Comparison of ENCODE assay signal across 8 cellular contexts in the genomic region with DNA sequence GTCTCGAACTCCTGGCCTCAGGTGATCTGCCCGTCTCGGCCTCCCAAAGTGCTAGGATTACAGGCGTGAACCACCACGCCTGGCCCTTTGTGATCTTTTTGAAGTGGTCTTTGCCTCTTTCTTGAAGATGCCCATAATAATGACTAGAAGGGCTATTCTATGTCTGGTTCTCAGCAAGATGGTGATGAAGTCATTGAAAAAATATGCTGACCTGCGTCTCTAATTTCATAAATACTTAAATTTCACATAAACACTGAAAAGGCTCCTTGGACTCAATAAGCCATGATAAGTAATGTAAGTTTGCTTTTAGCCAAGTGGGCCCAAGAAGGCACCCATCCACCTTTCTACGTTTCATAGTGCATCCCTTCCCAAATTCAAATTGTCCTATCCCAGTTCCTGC. TPM values are rescaled to one million over a fixed set of nuclear protein-coding genes. Genes with fewer than 3 reads are reported as not detected.
DNase-seq lines count a peak whose midpoint lies in the region; ATAC-seq and TF ChIP-seq lines count a peak whose summit lies in the region.

No MANE protein-coding gene starts in this region.

- peaks cover 13 to 17% of the 10 kb centered on the region in 2 donors for H3K4me1 ChIP-seq in thyroid gland

- H3K27ac ChIP-seq in thyroid gland, result peak overlapping the region in 2 of 3 donors; percentile 96 to 97

- H3K36me3 Mint-ChIP-seq in activated T-cell treated with anti-CD3 and anti-CD28 coated beads, Interleukin-2, amount 50 U/mL, for 72 hours (ENCODE audit: insufficient read depth in 2 of 2), result peaks cover 0 to 3% of the 10 kb centered on the region in 2 donors
- H3K36me3 Mint-ChIP-seq in activated naive CD8-positive, alpha-beta T cell treated with anti-CD3 and anti-CD28 coated beads, Interleukin-2, amount 50 U/mL, for 24 hours (ENCODE audit: low read depth), result peaks cover 2% of the 10 kb centered on the region

- no peaks in the 10 kb centered on the region for H3K9me3 ChIP-seq in thyroid gland

- no peaks in the 10 kb centered on the region for H3K27me3 Mint-ChIP-seq in activated T-cell treated with anti-CD3 and anti-CD28 coated beads, Interleukin-2, amount 50 U/mL, for 72 hours (ENCODE audit: low read depth)
- H3K27me3 Mint-ChIP-seq in activated naive CD8-positive, alpha-beta T cell treated with anti-CD3 and anti-CD28 coated beads, Interleukin-2, amount 50 U/mL, for 24 hours, result peaks cover 2% of the 10 kb centered on the region

- no peaks in the 10 kb centered on the region for H3K9me3 Mint-ChIP-seq in activated T-cell treated with anti-CD3 and anti-CD28 coated beads, Interleukin-2, amount 50 U/mL, for 72 hours
- no peaks in the 10 kb centered on the region for H3K9me3 Mint-ChIP-seq in activated naive CD8-positive, alpha-beta T cell treated with anti-CD3 and anti-CD28 coated beads, Interleukin-2, amount 50 U/mL, for 24 hours

- no peak overlapping the region for H3K4me3 ChIP-seq in thyroid gland (replicated peaks in 1 of 3)

- H3K36me3 ChIP-seq in thyroid gland, result no peaks in the 10 kb centered on the region

- no peak for ATAC-seq in activated T-cell treated with anti-CD3 and anti-CD28 coated beads, Interleukin-2, amount 50 U/mL, for 72 hours (replicated peaks in 1 of 2)
- no peak for ATAC-seq in activated naive CD8-positive, alpha-beta T cell treated with anti-CD3 and anti-CD28 coated beads, Interleukin-2, amount 50 U/mL, for 24 hours
- no peak for ATAC-seq in GM18870 (IDR thresholded peaks at IDR 0.05; ENCODE audit: unreplicated experiment)
- no peak for ATAC-seq in HG03354 (IDR thresholded peaks at IDR 0.05; ENCODE audit: poor library complexity, severe bottlenecking, unreplicated experiment)

- H3K4me3 Mint-ChIP-seq in activated T-cell treated with anti-CD3 and anti-CD28 coated beads, Interleukin-2, amount 50 U/mL, for 72 hours, result peak overlapping the region; percentile 97 to 99
- peak overlapping the region; percentile 88 for H3K4me3 Mint-ChIP-seq in activated naive CD8-positive, alpha-beta T cell treated with anti-CD3 and anti-CD28 coated beads, Interleukin-2, amount 50 U/mL, for 24 hours

- TF ChIP-seq POLR2A in thyroid gland (IDR thresholded peaks at IDR 0.05), result no peak

- 94% methylated on average over 7 of the region's 7 CpGs for whole genome bisulfite sequencing in thyroid gland, 2 donors

- no peak for TF ChIP-seq CTCF in thyroid gland (IDR thresholded peaks at IDR 0.05)

- H3K27me3 ChIP-seq in thyroid gland, result no peaks in the 10 kb centered on the region

- peak overlapping the region; percentile 47 for H3K27ac Mint-ChIP-seq in activated T-cell treated with anti-CD3 and anti-CD28 coated beads, Interleukin-2, amount 50 U/mL, for 72 hours
- peak overlapping the region; percentile 93 for H3K27ac Mint-ChIP-seq in activated naive CD8-positive, alpha-beta T cell treated with anti-CD3 and anti-CD28 coated beads, Interleukin-2, amount 50 U/mL, for 24 hours

- H3K4me1 Mint-ChIP-seq in activated T-cell treated with anti-CD3 and anti-CD28 coated beads, Interleukin-2, amount 50 U/mL, for 72 hours (ENCODE audit: low read depth), result peaks cover 58% of the 10 kb centered on the region
- peaks cover 51% of the 10 kb centered on the region for H3K4me1 Mint-ChIP-seq in activated naive CD8-positive, alpha-beta T cell treated with anti-CD3 and anti-CD28 coated beads, Interleukin-2, amount 50 U/mL, for 24 hours

- DNase-seq in activated T-cell treated with anti-CD3 and anti-CD28 coated beads, Interleukin-2, amount 50 U/mL, for 72 hours, result no peak
- no peak for DNase-seq in activated T-cell treated with anti-CD3 and anti-CD28 coated beads, Interleukin-2, amount 50 U/mL, for 1 hour
- DNase-seq in activated naive CD8-positive, alpha-beta T cell treated with anti-CD3 and anti-CD28 coated beads, Interleukin-2, amount 50 U/mL, for 24 hours, result no peak
- DNase-seq in iris pigment epithelial cell (ENCODE audit: low read depth), result peak; percentile 84
- no peak for DNase-seq in thyroid gland
- no peak for DNase-seq in SKM-1 treated with dmso at 0.1 percent for 144 hours (lab: John Stamatoyannopoulos, UW; ENCODE audit: unreplicated experiment)

- intact Hi-C loops in thyroid gland (cut with DNase I), result no loop called here

RNA-seq across cellular contexts. Expression of a gene that starts 0.8 kb away (rescaled TPM):
- 10 to 100 TPM; 21.7 to 22.8 TPM for total RNA-seq in activated T-cell treated with anti-CD3 and anti-CD28 coated beads, Interleukin-2, amount 50 U/mL, for 72 hours
- 10 to 100 TPM; 27.3 to 61.3 (median 30.9) TPM for total RNA-seq in thyroid gland

RNA-seq across cellular contexts. Expression of a gene that starts 46.7 kb away (rescaled TPM):
- 10 to 100 TPM; 21.4 to 22.7 TPM for total RNA-seq in activated T-cell treated with anti-CD3 and anti-CD28 coated beads, Interleukin-2, amount 50 U/mL, for 72 hours
- 10 to 100 TPM; 13.2 to 26.9 (median 19.5) TPM for total RNA-seq in thyroid gland
